ENCODE assay signal across 33 cellular contexts in the genomic region with DNA sequence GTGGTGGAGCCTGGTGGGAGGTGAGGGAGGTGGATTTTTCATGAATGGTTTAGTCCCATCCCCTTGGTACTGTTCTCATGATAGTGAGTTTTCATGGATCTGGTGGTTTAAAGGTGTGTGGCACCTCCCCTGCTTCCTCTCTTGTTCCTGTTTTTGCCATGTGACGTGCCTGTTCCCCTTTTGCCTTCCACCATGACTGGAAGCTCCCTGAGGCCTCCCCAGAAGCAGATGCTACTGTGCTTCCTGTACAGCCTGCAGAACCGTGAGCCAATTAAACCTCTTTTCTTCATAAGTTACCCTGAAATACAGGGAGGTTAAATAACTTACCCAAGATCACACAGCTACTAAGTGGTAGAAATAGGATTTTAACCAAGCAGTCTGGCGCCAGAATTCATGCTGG. TPM values are rescaled to one million over a fixed set of nuclear protein-coding genes. Genes with fewer than 3 reads are reported as not detected.
"Had no signal": no experiment of that assay in that cellular context is flagged by ENCODE, and none has a peak within 500 bp of the region (broad histone marks: within the 10 kb centered on the region; RNA-seq: fewer than 3 reads in every experiment).

No MANE protein-coding gene starts in this region.

- H3K4me3 ChIP-seq: gastroesophageal sphincter, hepatocyte, neural progenitor cell, right atrium auricular region, testis, uterus had no signal

- ATAC-seq: gastroesophageal sphincter; left colon; naive thymus-derived CD8-positive, alpha-beta T cell; stimulated activated naive CD8-positive, alpha-beta T cell treated with anti-CD3 and anti-CD28 coated beads, Interleukin-15, Interleukin-2, amounts not matched to agents 100 U/mL and 50 U/mL, for 24 hours had no signal

- H3K79me2 ChIP-seq: parathyroid adenoma had no signal

- H3K9me3 Mint-ChIP-seq: activated CD4-positive, alpha-beta memory T cell treated with anti-CD3 and anti-CD28 coated beads for 36 hours; activated CD4-positive, alpha-beta T cell treated with anti-CD3 and anti-CD28 coated beads, Interleukin-2, amount 10 ng/mL, durations not matched to agents 24 days and 14 days; activated naive CD4-positive, alpha-beta T cell treated with anti-CD3 and anti-CD28 coated beads, Interleukin-2, amount 10 ng/mL, durations not matched to agents 7 days and 5 days; activated naive CD8-positive, alpha-beta T cell treated with anti-CD3 and anti-CD28 coated beads, Interleukin-2, amount 10 ng/mL, durations not matched to agents 7 days and 5 days; activated T-helper 1 cell treated with anti-CD3 and anti-CD28 coated beads, Interleukin-12 subunit alpha, Interleukin-12 subunit beta, Interleukin-2, Interleukin-4 antibody, amounts not matched to agents 30 ng/mL and 10 ng/mL and 1 ng/mL, durations not matched to agents 14 hours and 24 hours and 36 hours; naive thymus-derived CD8-positive, alpha-beta T cell; neural progenitor cell; type B pancreatic cell had no signal

- H3K27ac ChIP-seq: brain microvascular endothelial cell, gastroesophageal sphincter, hepatocyte, neural progenitor cell, parathyroid adenoma, testis had no signal

- H3K36me3 Mint-ChIP-seq: activated CD4-positive, alpha-beta memory T cell treated with anti-CD3 and anti-CD28 coated beads for 36 hours; activated naive CD4-positive, alpha-beta T cell treated with anti-CD3 and anti-CD28 coated beads, Interleukin-2, amount 10 ng/mL, durations not matched to agents 7 days and 5 days; activated naive CD8-positive, alpha-beta T cell treated with anti-CD3 and anti-CD28 coated beads, Interleukin-2, amount 10 ng/mL, durations not matched to agents 7 days and 5 days; memory B cell; naive thymus-derived CD8-positive, alpha-beta T cell; neural progenitor cell; type B pancreatic cell had no signal

- H3K27me3 ChIP-seq: brain microvascular endothelial cell, right atrium auricular region, testis, uterus had no signal

- H3K4me3 Mint-ChIP-seq: activated CD4-positive, alpha-beta memory T cell treated with anti-CD3 and anti-CD28 coated beads for 36 hours; activated CD4-positive, alpha-beta T cell treated with anti-CD3 and anti-CD28 coated beads, Interleukin-2, amount 10 ng/mL, durations not matched to agents 24 days and 14 days; activated naive CD4-positive, alpha-beta T cell treated with anti-CD3 and anti-CD28 coated beads, Interleukin-2, amount 10 ng/mL, durations not matched to agents 7 days and 5 days; activated naive CD8-positive, alpha-beta T cell treated with anti-CD3 and anti-CD28 coated beads, Interleukin-2, amount 10 ng/mL, durations not matched to agents 7 days and 5 days; activated T-helper 1 cell treated with anti-CD3 and anti-CD28 coated beads, Interleukin-12 subunit alpha, Interleukin-12 subunit beta, Interleukin-2, Interleukin-4 antibody, amounts not matched to agents 30 ng/mL and 10 ng/mL and 1 ng/mL, durations not matched to agents 14 hours and 24 hours and 36 hours; memory B cell; naive thymus-derived CD8-positive, alpha-beta T cell; neural progenitor cell; type B pancreatic cell had no signal

- H2AFZ ChIP-seq: hepatocyte, neural progenitor cell, parathyroid adenoma had no signal

- DNase-seq: activated CD4-positive, alpha-beta memory T cell treated with anti-CD3 and anti-CD28 coated beads for 36 hours; activated CD4-positive, alpha-beta T cell treated with anti-CD3 and anti-CD28 coated beads, Interleukin-2, amount 10 ng/mL, durations not matched to agents 24 days and 14 days; activated CD4-positive, CD25-positive, alpha-beta regulatory T cell treated with anti-CD3 and anti-CD28 coated beads, Interleukin-2, amount 50 U/mL, for 72 hours; activated CD8-positive, alpha-beta memory T cell treated with anti-CD3 and anti-CD28 coated beads, Interleukin-2, amount 50 U/mL, for 4 hours; activated effector memory CD4-positive, alpha-beta T cell treated with anti-CD3 and anti-CD28 coated beads, Interleukin-2, amount 50 U/mL, for 16 hours; activated naive CD4-positive, alpha-beta T cell treated with anti-CD3 and anti-CD28 coated beads, Interleukin-2, amount 10 ng/mL, durations not matched to agents 7 days and 5 days; activated naive CD8-positive, alpha-beta T cell treated with anti-CD3 and anti-CD28 coated beads, Interleukin-2, amount 10 ng/mL, durations not matched to agents 7 days and 5 days; activated T-cell treated with anti-CD3 and anti-CD28 coated beads, Interleukin-2, amount 50 U/mL, for 1 hour; brain microvascular endothelial cell; left colon; midbrain; naive thymus-derived CD8-positive, alpha-beta T cell; occipital lobe; stimulated activated CD4-positive, alpha-beta T cell treated with anti-CD3 and anti-CD28 coated beads, Interleukin-2, amount 100 ng/mL, for 48 hours; stimulated activated naive CD8-positive, alpha-beta T cell treated with anti-CD3 and anti-CD28 coated beads, Interleukin-15, Interleukin-2, amounts not matched to agents 100 U/mL and 50 U/mL, for 24 hours; testis; uterus had no signal

- H3K4me1 ChIP-seq: neural progenitor cell, parathyroid adenoma had no signal

- H3K9me3 ChIP-seq: gastroesophageal sphincter, right atrium auricular region, testis, uterus had no signal

- H3K4me1 Mint-ChIP-seq: activated CD4-positive, alpha-beta T cell treated with anti-CD3 and anti-CD28 coated beads, Interleukin-2, amount 10 ng/mL, durations not matched to agents 24 days and 14 days; memory B cell had no signal

- H3K27ac Mint-ChIP-seq: activated CD4-positive, alpha-beta memory T cell treated with anti-CD3 and anti-CD28 coated beads for 36 hours; activated CD4-positive, alpha-beta T cell treated with anti-CD3 and anti-CD28 coated beads, Interleukin-2, amount 10 ng/mL, durations not matched to agents 24 days and 14 days; activated naive CD4-positive, alpha-beta T cell treated with anti-CD3 and anti-CD28 coated beads, Interleukin-2, amount 10 ng/mL, durations not matched to agents 7 days and 5 days; activated naive CD8-positive, alpha-beta T cell treated with anti-CD3 and anti-CD28 coated beads, Interleukin-2, amount 10 ng/mL, durations not matched to agents 7 days and 5 days; activated T-helper 1 cell treated with anti-CD3 and anti-CD28 coated beads, Interleukin-12 subunit alpha, Interleukin-12 subunit beta, Interleukin-2, Interleukin-4 antibody, amounts not matched to agents 30 ng/mL and 10 ng/mL and 1 ng/mL, durations not matched to agents 14 hours and 24 hours and 36 hours; memory B cell; naive thymus-derived CD8-positive, alpha-beta T cell; neural progenitor cell; type B pancreatic cell had no signal

- H3K36me3 ChIP-seq: brain microvascular endothelial cell, gastroesophageal sphincter, neural progenitor cell, right atrium auricular region, uterus had no signal

- H3K9ac ChIP-seq: neural progenitor cell, parathyroid adenoma had no signal

- H3K4me2 ChIP-seq: hepatocyte, neural progenitor cell had no signal

RNA-seq across cellular contexts. Expression of gene HEYL, which starts 4.3 kb away (rescaled TPM):
- total RNA-seq: activated CD4-positive, alpha-beta T cell treated with anti-CD3 and anti-CD28 coated beads, Interleukin-2, amount 10 ng/mL, durations not matched to agents 24 days and 14 days; activated naive CD8-positive, alpha-beta T cell treated with anti-CD3 and anti-CD28 coated beads, Interleukin-2, amount 10 ng/mL, durations not matched to agents 7 days and 5 days; endothelial cell of umbilical vein; fibroblast of lung; pulmonary artery endothelial cell; T-helper 1 cell treated with Interleukin-12 subunit alpha and Interleukin-12 subunit beta and Interleukin-4 antibody, amounts not matched to agents 30 ng/mL and 1 ng/mL, for 36 hours had no signal
- polyA plus RNA-seq: endothelial cell of umbilical vein, keratinocyte had no signal

RNA-seq across cellular contexts. Expression of gene NT5C1A, which starts 28.2 kb away (rescaled TPM):
- total RNA-seq: activated CD4-positive, alpha-beta memory T cell treated with anti-CD3 and anti-CD28 coated beads for 36 hours; activated CD8-positive, alpha-beta memory T cell treated with anti-CD3 and anti-CD28 coated beads for 36 hours; activated naive CD8-positive, alpha-beta T cell treated with anti-CD3 and anti-CD28 coated beads, Interleukin-2, amount 10 ng/mL, durations not matched to agents 7 days and 5 days; endothelial cell of umbilical vein; fibroblast of lung; fibroblast of villous mesenchyme; left colon; lower leg skin; pulmonary artery endothelial cell had no signal
- polyA plus RNA-seq: endothelial cell of umbilical vein; fibroblast of lung; keratinocyte; naive thymus-derived CD8-positive, alpha-beta T cell had no signal

RNA-seq across cellular contexts. Expression of gene HPCAL4, which starts 47.5 kb away (rescaled TPM):
- total RNA-seq: endothelial cell of umbilical vein, fibroblast of lung, fibroblast of villous mesenchyme, lower leg skin, pulmonary artery endothelial cell had no signal
- polyA plus RNA-seq: endothelial cell of umbilical vein, fibroblast of lung, keratinocyte had no signal
